In the genomic region with DNA sequence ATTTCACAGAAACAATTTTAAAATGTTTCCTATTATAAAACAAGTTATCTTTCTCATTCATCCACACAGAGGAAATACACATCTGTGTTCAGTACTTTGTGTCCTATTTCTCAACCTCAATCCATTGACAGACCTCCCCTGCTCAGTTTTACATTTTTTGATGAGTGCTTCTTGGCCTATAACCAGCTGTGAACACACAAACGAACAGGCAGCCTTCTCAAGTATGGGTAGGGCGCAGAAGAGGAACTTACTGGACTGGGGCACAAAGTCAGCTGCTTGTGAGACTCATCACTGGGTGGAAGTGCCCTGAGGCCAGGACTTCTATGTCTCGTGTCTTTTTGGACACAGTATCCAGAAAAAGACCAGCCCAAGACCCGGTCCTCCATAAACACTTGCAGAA, we compare ENCODE assay signal across 14 cellular contexts. TPM values are rescaled to one million over a fixed set of nuclear protein-coding genes. Genes with fewer than 3 reads are reported as not detected.
DNase-seq lines count a peak whose midpoint lies in the region; ATAC-seq and TF ChIP-seq lines count a peak whose summit lies in the region.
"Had no signal": no experiment of that assay in that cellular context is flagged by ENCODE, and none has a peak within 500 bp of the region (broad histone marks: within the 10 kb centered on the region; RNA-seq: fewer than 3 reads in every experiment).

No MANE protein-coding gene starts in this region.

- H3K79me2 ChIP-seq in neural cell (replicated peaks; ENCODE audit: insufficient read depth, low read length), result peaks cover 56% of the 10 kb centered on the region

- H3K9me3 ChIP-seq in neural cell (ENCODE audit: low read length) (no peaks in the 10 kb centered on the region), SJCRH30 (replicated peaks) (no peaks in the 10 kb centered on the region)
- H3K9me3 ChIP-seq: right lobe of liver had no signal

- H3K4me2 ChIP-seq in neural cell (ENCODE audit: low read length), result no peak overlapping the region

- peaks cover 6% of the 10 kb centered on the region; the same call in 1 of the 2 replicates for H3K4me1 ChIP-seq in SJCRH30

- H3K36me3 ChIP-seq in neural cell (ENCODE audit: insufficient read depth, low read length) (no peaks in the 10 kb centered on the region), SJCRH30 (no peaks in the 10 kb centered on the region)
- H3K36me3 ChIP-seq: right lobe of liver had no signal

- H3K9ac ChIP-seq in neural cell (ENCODE audit: low read length), result no peak overlapping the region

- no peaks in the 10 kb centered on the region for H3F3A ChIP-seq in neural cell (ENCODE audit: insufficient read depth, low read length, poor library complexity, severe bottlenecking)

- TF ChIP-seq EP300 in neural cell (conservative IDR thresholded peaks at IDR 0.05; ENCODE audit: poor library complexity, severe bottlenecking), result no peak

- no peaks in the 10 kb centered on the region for H4K20me1 ChIP-seq in neural cell (ENCODE audit: insufficient read depth)

- H2AFZ ChIP-seq in neural cell (ENCODE audit: low read depth, low read length), result no peak overlapping the region

- DNase-seq in Ammon's horn (ENCODE audit: low spot score) (peak; percentile 33), RPMI7951 (ENCODE audit: low read depth) (peak; percentile 51), epithelial cell of esophagus (ENCODE audit: low read depth) (peak; percentile 69), LoVo (ENCODE audit: low spot score) (no peak), SJCRH30 (no peak), GM13977 (ENCODE audit: low spot score) (no peak)
- DNase-seq: cortex of kidney, kidney, NCI-H1694 treated with DMSO at 0.1 percent for 48 hours, right lobe of liver had no signal

- no peaks in the 10 kb centered on the region for H3K9me2 ChIP-seq in neural cell (ENCODE audit: insufficient read depth, low read length)

- H3K27me3 ChIP-seq in neural cell (ENCODE audit: insufficient read depth, low read depth, low read length), result no peaks in the 10 kb centered on the region
- H3K27me3 ChIP-seq in SJCRH30, result no peaks in the 10 kb centered on the region; the same call in 1 of the 2 replicates
- H3K27me3 ChIP-seq: right lobe of liver had no signal

- TF ChIP-seq RAD21 in neural cell (conservative IDR thresholded peaks at IDR 0.05), result no peak

- no peak for ATAC-seq in GM19351 (IDR thresholded peaks at IDR 0.05; ENCODE audit: unreplicated experiment)
- ATAC-seq: CD8-positive, alpha-beta T cell; GM12878; right lobe of liver had no signal

- H3K27ac ChIP-seq in neural cell (ENCODE audit: low read length) (no peak overlapping the region), SJCRH30 (no peak overlapping the region)
- H3K27ac ChIP-seq: right lobe of liver had no signal

- in situ Hi-C loops in GM13977 (cut with MboI; ENCODE audit: low pct_unique_long_range_greater_than_20kb, low sequenced_read_pairs, unreplicated experiment), result no loop called here

- H3K4me3 ChIP-seq in epithelial cell of esophagus (ENCODE audit: low read length), result no peak overlapping the region
- H3K4me3 ChIP-seq in neural cell (ENCODE audit: low read length), result peak overlapping the region; percentile 94
- H3K4me3 ChIP-seq in SJCRH30, result no peak overlapping the region
- H3K4me3 ChIP-seq: GM12878, right lobe of liver had no signal

- no peak for TF ChIP-seq CTCF in epithelial cell of esophagus (IDR thresholded peaks at IDR 0.05; ENCODE audit: insufficient read depth, low read depth, low read length, missing control alignments)
- no peak for TF ChIP-seq CTCF in neural cell (IDR thresholded peaks at IDR 0.05; ENCODE audit: poor library complexity, severe bottlenecking)
- no peak for TF ChIP-seq CTCF in GM13977 (IDR thresholded peaks at IDR 0.05; ENCODE audit: extremely low read depth, insufficient read depth, missing control alignments)

TF ChIP-seq in neural cell, 6 proteins besides CTCF, POLR2A, EP300 and RAD21:
- TF ChIP-seq TAF1 (IDR thresholded peaks at IDR 0.05; ENCODE audit: low read depth), result no peak
- TF ChIP-seq, protein P1, sequence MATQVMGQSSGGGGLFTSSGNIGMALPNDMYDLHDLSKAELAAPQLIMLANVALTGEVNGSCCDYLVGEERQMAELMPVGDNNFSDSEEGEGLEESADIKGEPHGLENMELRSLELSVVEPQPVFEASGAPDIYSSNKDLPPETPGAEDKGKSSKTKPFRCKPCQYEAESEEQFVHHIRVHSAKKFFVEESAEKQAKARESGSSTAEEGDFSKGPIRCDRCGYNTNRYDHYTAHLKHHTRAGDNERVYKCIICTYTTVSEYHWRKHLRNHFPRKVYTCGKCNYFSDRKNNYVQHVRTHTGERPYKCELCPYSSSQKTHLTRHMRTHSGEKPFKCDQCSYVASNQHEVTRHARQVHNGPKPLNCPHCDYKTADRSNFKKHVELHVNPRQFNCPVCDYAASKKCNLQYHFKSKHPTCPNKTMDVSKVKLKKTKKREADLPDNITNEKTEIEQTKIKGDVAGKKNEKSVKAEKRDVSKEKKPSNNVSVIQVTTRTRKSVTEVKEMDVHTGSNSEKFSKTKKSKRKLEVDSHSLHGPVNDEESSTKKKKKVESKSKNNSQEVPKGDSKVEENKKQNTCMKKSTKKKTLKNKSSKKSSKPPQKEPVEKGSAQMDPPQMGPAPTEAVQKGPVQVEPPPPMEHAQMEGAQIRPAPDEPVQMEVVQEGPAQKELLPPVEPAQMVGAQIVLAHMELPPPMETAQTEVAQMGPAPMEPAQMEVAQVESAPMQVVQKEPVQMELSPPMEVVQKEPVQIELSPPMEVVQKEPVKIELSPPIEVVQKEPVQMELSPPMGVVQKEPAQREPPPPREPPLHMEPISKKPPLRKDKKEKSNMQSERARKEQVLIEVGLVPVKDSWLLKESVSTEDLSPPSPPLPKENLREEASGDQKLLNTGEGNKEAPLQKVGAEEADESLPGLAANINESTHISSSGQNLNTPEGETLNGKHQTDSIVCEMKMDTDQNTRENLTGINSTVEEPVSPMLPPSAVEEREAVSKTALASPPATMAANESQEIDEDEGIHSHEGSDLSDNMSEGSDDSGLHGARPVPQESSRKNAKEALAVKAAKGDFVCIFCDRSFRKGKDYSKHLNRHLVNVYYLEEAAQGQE (IDR thresholded peaks at IDR 0.05; ENCODE audit: borderline replicate concordance), result no peak
- TF ChIP-seq SMC3 (conservative IDR thresholded peaks at IDR 0.05; ENCODE audit: poor library complexity), result no peak
- TF ChIP-seq POLR2AphosphoS5 (IDR thresholded peaks at IDR 0.05), result no peak
- no peak for TF ChIP-seq EZH2 (IDR thresholded peaks at IDR 0.05; ENCODE audit: borderline replicate concordance, insufficient read depth, low read length, poor library complexity, severe bottlenecking)
- no peak for TF ChIP-seq MXI1 (conservative IDR thresholded peaks at IDR 0.05; ENCODE audit: poor library complexity, severe bottlenecking)

RNA-seq across cellular contexts. Expression of a gene that starts 2.8 kb away (rescaled TPM):
- total RNA-seq in RPMI7951 (2014; rRNA removed; shearing (Covaris generic)), result 4.3 and 7.3 TPM in 2 replicates
- polyA plus RNA-seq in neural cell, result 34.3 and 38.9 TPM in 2 replicates
- 79.6 and 81.3 TPM in 2 replicates for polyA minus RNA-seq in neural cell
- 4.2 and 6.3 TPM in 2 replicates for total RNA-seq in SJCRH30 (2014; rRNA removed; shearing (Covaris generic))

RNA-seq across cellular contexts. Expression of a gene that starts 37.8 kb away (rescaled TPM):
- total RNA-seq in RPMI7951 (2014; rRNA removed; shearing (Covaris generic)), result 0.24 and 0.29 TPM in 2 replicates
- polyA plus RNA-seq in neural cell, result 1.6 and 1.9 TPM in 2 replicates
- 5.2 and 5.4 TPM in 2 replicates for polyA minus RNA-seq in neural cell
- total RNA-seq in SJCRH30 (2014; rRNA removed; shearing (Covaris generic)), result 0.12 and 0.15 TPM in 2 replicates

Comparison
In these comparisons a context has a peak if more than half of its experiments do, and no peak if none do; other contexts are left out.
1. DNase-seq: peak in Ammon's horn (single experiment), RPMI7951 (single experiment) and epithelial cell of esophagus (single experiment); none in LoVo (single experiment), SJCRH30 (0 of 2) and GM13977 (single experiment).